8 cellular contexts compared by ENCODE assay signal in the genomic region with DNA sequence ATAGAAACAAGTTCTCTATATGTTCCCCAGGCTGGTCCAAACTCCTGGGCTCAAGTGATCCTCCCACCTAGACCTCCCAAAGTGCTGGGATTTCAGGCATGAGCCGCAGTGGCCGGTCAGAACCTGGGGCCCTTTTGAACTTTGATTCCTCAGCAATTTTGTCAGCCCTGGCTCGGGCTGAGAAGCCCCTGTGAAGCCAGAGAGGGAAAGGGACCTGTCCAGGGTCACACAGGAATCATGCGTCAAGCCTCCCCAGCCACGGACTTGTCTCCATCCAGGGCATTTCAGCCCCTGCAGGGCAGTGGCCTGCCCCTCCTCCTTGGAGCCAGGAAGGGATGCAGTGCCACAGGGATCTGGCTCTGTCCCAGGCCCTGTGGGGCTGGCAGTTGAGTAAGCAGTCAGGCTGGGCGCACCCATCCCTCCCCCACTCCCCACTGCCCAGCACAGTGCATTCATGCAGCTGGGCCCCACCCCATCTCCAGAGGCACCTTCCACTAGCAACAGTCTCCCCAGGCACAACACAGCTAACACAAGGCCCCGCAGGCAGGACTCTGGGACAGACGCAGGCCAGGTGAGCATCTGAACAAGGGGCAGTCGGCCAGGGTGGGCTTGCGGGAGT. TPM values are rescaled to one million over a fixed set of nuclear protein-coding genes. Genes with fewer than 3 reads are reported as not detected.
DNase-seq lines count a peak whose midpoint lies in the region; ATAC-seq and TF ChIP-seq lines count a peak whose summit lies in the region.

A gene (plus strand): TSS at position 516 of the 619 bp plus-strand sequence. CDS start 153 bp downstream, outside the sequence.

- TF ChIP-seq POLR2A in prostate gland (IDR thresholded peaks at IDR 0.05) (peak; percentile 18), erythroblast (IDR thresholded peaks at IDR 0.05; ENCODE audit: low read length) (no peak)

- no peak within 1 kb of the TSS for H3K27ac Mint-ChIP-seq in T-helper 17 cell

- H3K27me3 ChIP-seq in prostate gland (replicated peaks; ENCODE audit: insufficient read depth) = no peaks in the 10 kb centered on the region

- ATAC-seq in T-helper 17 cell = no peak
- ATAC-seq in Right ventricle myocardium superior (ENCODE audit: poor library complexity) = peak; percentile 71
- no peak for ATAC-seq in GM19328 (IDR thresholded peaks at IDR 0.05; ENCODE audit: unreplicated experiment)

- intact Hi-C loops in Right ventricle myocardium superior (cut with DNase I) = no loop called here
- intact Hi-C loops in prostate gland (cut with DNase I) = no loop called here

- WGBS in prostate gland = 54% methylated on average over 10 of the region's 10 CpGs

- H3K36me3 Mint-ChIP-seq in T-helper 17 cell (ENCODE audit: low read depth) = no peaks in the 10 kb centered on the region

- H3K36me3 ChIP-seq in prostate gland = peaks cover 6 to 10% of the 10 kb centered on the region in 2 donors

- peak within 1 kb of the TSS; percentile 63 to 71 for H3K27ac ChIP-seq in prostate gland

- no peak for TF ChIP-seq CTCF in prostate gland (IDR thresholded peaks at IDR 0.05)

- H3K4me1 ChIP-seq in prostate gland (replicated peaks) = peaks cover 23% of the 10 kb centered on the region

- H3K27me3 Mint-ChIP-seq in T-helper 17 cell = no peaks in the 10 kb centered on the region

- H3K9me3 ChIP-seq in T-helper 17 cell (ENCODE audit: control insufficient read depth, low read length, poor library complexity, severe bottlenecking) = no peaks in the 10 kb centered on the region
- H3K9me3 ChIP-seq in prostate gland = no peaks in the 10 kb centered on the region

- peak within 1 kb of the TSS in 1 of 2 donors; percentile 10 for H3K4me3 ChIP-seq in prostate gland

- H3K4me1 Mint-ChIP-seq in T-helper 17 cell = no peaks in the 10 kb centered on the region

- H3K4me3 Mint-ChIP-seq in T-helper 17 cell = no peak within 1 kb of the TSS

- DNase-seq in Daoy (ENCODE audit: low read depth) = peak; percentile 92
- DNase-seq in T-helper 17 cell = no peak
- DNase-seq in Right ventricle myocardium superior = peak; percentile 70
- peak; percentile 81 for DNase-seq in prostate gland (ENCODE audit: low spot score)
- DNase-seq in activated CD4-positive, alpha-beta T cell treated with anti-CD3 and anti-CD28 coated beads for 4 hours = no peak
- DNase-seq in erythroblast (lab: John Stamatoyannopoulos, UW) = no peak
- no peak for DNase-seq in stimulated activated CD4-positive, alpha-beta T cell treated with anti-CD3 and anti-CD28 coated beads, Interleukin-15, amount 100 ng/mL, for 24 hours

RNA-seq across cellular contexts. Expression of the gene that starts here (rescaled TPM):
- 1.6 and 1.8 TPM in 2 replicates for total RNA-seq in Daoy (2014; rRNA removed; shearing (Covaris generic))
- total RNA-seq in T-helper 17 cell = 10 to 100 TPM; 41.0 to 47.1 TPM
- total RNA-seq in Right ventricle myocardium superior = 3.4 TPM
- total RNA-seq in prostate gland = 10 to 100 TPM; 27.9 to 36.8 TPM

Comparison
In these comparisons a context has a peak if more than half of its experiments do, and no peak if none do; other contexts are left out.
1. DNase-seq: peak in Daoy (single experiment), Right ventricle myocardium superior (single experiment) and prostate gland (single experiment); none in T-helper 17 cell (0 of 3), activated CD4-positive, alpha-beta T cell treated with anti-CD3 and anti-CD28 coated beads for 4 hours (0 of 2), erythroblast (0 of 2) and stimulated activated CD4-positive, alpha-beta T cell treated with anti-CD3 and anti-CD28 coated beads, Interleukin-15, amount 100 ng/mL, for 24 hours (single experiment).